In the genomic region with DNA sequence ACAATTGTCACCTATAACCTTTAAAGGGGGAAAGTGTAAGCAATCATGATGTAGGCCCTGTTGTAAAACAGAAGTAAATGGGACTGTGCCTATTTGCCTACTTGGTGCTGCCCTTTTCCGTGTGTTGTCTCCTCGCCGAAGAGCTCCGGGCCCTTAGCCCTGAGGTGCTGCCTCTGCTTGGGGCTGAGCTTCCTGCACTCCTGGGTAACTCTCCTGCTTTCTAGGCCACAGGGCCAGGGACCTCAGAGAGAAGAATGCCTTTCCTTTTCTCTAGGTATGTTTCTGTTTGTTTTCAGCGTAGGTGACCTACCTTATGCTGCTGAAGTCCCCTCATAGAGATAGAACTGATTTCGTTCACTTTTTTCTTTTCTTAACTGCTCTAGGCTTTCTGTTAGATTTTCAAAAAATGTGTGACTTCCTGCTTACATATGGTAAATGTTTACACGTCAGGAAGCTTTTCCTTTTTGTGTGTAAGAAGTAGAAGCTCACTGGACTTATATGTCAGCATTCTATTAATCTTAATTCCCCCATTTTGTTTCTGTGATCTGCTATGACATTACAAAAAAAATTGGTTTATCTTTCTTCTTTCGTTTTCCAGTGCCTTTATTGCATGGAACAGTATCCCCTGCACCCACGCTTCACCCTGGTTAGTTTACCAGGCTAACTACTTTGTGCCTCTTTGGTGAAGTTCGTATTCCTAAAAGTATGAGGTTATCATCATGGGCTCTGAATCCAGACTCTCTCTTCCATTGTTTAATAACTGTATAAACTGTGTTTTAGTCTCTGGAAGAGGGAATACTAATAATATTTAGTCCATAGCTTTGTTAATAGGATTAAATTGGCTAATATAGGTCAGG, we compare ENCODE assay signal across 12 cellular contexts.
DNase-seq lines count a peak whose midpoint lies in the region; ATAC-seq lines count a peak whose summit lies in the region.
"Had no signal": no experiment of that assay in that cellular context is flagged by ENCODE, and none has a peak within 500 bp of the region (broad histone marks: within the 10 kb centered on the region; RNA-seq: fewer than 3 reads in every experiment).

No MANE protein-coding gene starts in this region.

- H2BK5ac ChIP-seq in trophoblast cell (ENCODE audit: low read depth, low read length, poor library complexity) = no peak overlapping the region

- no peaks in the 10 kb centered on the region for H3K27me3 ChIP-seq in trophoblast cell (ENCODE audit: insufficient read depth, low read length)

- H3K18ac ChIP-seq in trophoblast cell (ENCODE audit: low read length) = no peak overlapping the region

- no peak for DNase-seq in activated CD4-positive, alpha-beta T cell treated with anti-CD3 and anti-CD28 coated beads, Interleukin-2, amount 10 ng/mL, durations not matched to agents 7 days and 5 days
- no peak for DNase-seq in activated CD4-positive, alpha-beta T cell treated with anti-CD3 and anti-CD28 coated beads for 48 hours
- no peak for DNase-seq in activated CD8-positive, alpha-beta T cell treated with anti-CD3 and anti-CD28 coated beads, Interleukin-2, amount 10 ng/mL, durations not matched to agents 7 days and 5 days
- DNase-seq in islet precursor cell (peak; percentile 70), trophoblast cell (peak; percentile 2 to 35), COLO668 (lab: John Stamatoyannopoulos, UW; ENCODE audit: unreplicated experiment) (no peak), NCI-H345 treated with DMSO at 0.1 percent for 48 hours (lab: John Stamatoyannopoulos, UW; ENCODE audit: unreplicated experiment) (no peak), middle frontal gyrus (ENCODE audit: extremely low spot score, low spot score) (no peak)
- DNase-seq: NCI-H2227 treated with DMSO at 0.1 percent for 48 hours; occipital lobe; stimulated activated CD4-positive, alpha-beta T cell treated with anti-CD3 and anti-CD28 coated beads, Interleukin-15, amount 100 ng/mL, for 24 hours had no signal

- H3K36me3 ChIP-seq in trophoblast cell (ENCODE audit: control insufficient read depth in 1 of 2, insufficient read depth in 2 of 2, low read length in 2 of 2) = no peaks in the 10 kb centered on the region

- no peak overlapping the region for H4K91ac ChIP-seq in trophoblast cell (ENCODE audit: low read depth, low read length)

- H2BK12ac ChIP-seq in trophoblast cell (ENCODE audit: low read length) = no peak overlapping the region

- no peaks in the 10 kb centered on the region for H3K79me1 ChIP-seq in trophoblast cell (ENCODE audit: low read length)

- POLR2A ChIA-PET in activated CD4-positive, alpha-beta T cell treated with anti-CD3 and anti-CD28 coated beads, Interleukin-2, amount 10 ng/mL, durations not matched to agents 7 days and 5 days (lab: Charles Lee) = no interaction called here
- POLR2A ChIA-PET in activated CD8-positive, alpha-beta T cell treated with anti-CD3 and anti-CD28 coated beads, Interleukin-2, amount 10 ng/mL, durations not matched to agents 7 days and 5 days (lab: Charles Lee) = no interaction called here

- CTCF ChIA-PET in activated CD4-positive, alpha-beta T cell treated with anti-CD3 and anti-CD28 coated beads, Interleukin-2, amount 10 ng/mL, durations not matched to agents 7 days and 5 days (lab: Charles Lee) = interaction anchor here (0.9 to 1.3 kb wide), 3 partner anchors 95 to 597 kb away, joined by 3 to 5 read pairs (median 3); no protein-coding TSS in a partner anchor
- CTCF ChIA-PET in activated CD8-positive, alpha-beta T cell treated with anti-CD3 and anti-CD28 coated beads, Interleukin-2, amount 10 ng/mL, durations not matched to agents 7 days and 5 days (lab: Charles Lee) = no interaction called here

- peak overlapping the region; percentile 1 for H3K4me2 ChIP-seq in trophoblast cell (ENCODE audit: low read length)

- peaks cover 10% of the 10 kb centered on the region for H3K4me1 Mint-ChIP-seq in activated CD4-positive, alpha-beta T cell treated with anti-CD3 and anti-CD28 coated beads, Interleukin-2, amount 10 ng/mL, durations not matched to agents 7 days and 5 days
- peaks cover 2% of the 10 kb centered on the region for H3K4me1 Mint-ChIP-seq in activated CD8-positive, alpha-beta T cell treated with anti-CD3 and anti-CD28 coated beads, Interleukin-2, amount 10 ng/mL, durations not matched to agents 7 days and 5 days (ENCODE audit: low read depth)

- H2AK5ac ChIP-seq in trophoblast cell (ENCODE audit: low read length) = no peak overlapping the region

- no peaks in the 10 kb centered on the region for H3K36me3 Mint-ChIP-seq in activated CD4-positive, alpha-beta T cell treated with anti-CD3 and anti-CD28 coated beads, Interleukin-2, amount 10 ng/mL, durations not matched to agents 7 days and 5 days (ENCODE audit: low read depth)
- no peaks in the 10 kb centered on the region for H3K36me3 Mint-ChIP-seq in activated CD8-positive, alpha-beta T cell treated with anti-CD3 and anti-CD28 coated beads, Interleukin-2, amount 10 ng/mL, durations not matched to agents 7 days and 5 days (ENCODE audit: low read depth)
- H3K36me3 Mint-ChIP-seq: activated naive CD8-positive, alpha-beta T cell had no signal

- no peak for ATAC-seq in activated CD8-positive, alpha-beta T cell treated with anti-CD3 and anti-CD28 coated beads, Interleukin-2, amount 10 ng/mL, durations not matched to agents 7 days and 5 days

- peaks cover 8% of the 10 kb centered on the region for H3K79me2 ChIP-seq in trophoblast cell (ENCODE audit: control insufficient read depth, insufficient read depth, low read length, poor library complexity)

- peaks cover 7% of the 10 kb centered on the region for H3K9me3 Mint-ChIP-seq in activated CD4-positive, alpha-beta T cell treated with anti-CD3 and anti-CD28 coated beads, Interleukin-2, amount 10 ng/mL, durations not matched to agents 7 days and 5 days
- H3K9me3 Mint-ChIP-seq in activated CD8-positive, alpha-beta T cell treated with anti-CD3 and anti-CD28 coated beads, Interleukin-2, amount 10 ng/mL, durations not matched to agents 7 days and 5 days (ENCODE audit: insufficient read depth) = no peaks in the 10 kb centered on the region

- H3K4me3 Mint-ChIP-seq in activated CD4-positive, alpha-beta T cell treated with anti-CD3 and anti-CD28 coated beads, Interleukin-2, amount 10 ng/mL, durations not matched to agents 7 days and 5 days = peak overlapping the region; percentile 26
- no peak overlapping the region for H3K4me3 Mint-ChIP-seq in activated CD8-positive, alpha-beta T cell treated with anti-CD3 and anti-CD28 coated beads, Interleukin-2, amount 10 ng/mL, durations not matched to agents 7 days and 5 days
- H3K4me3 Mint-ChIP-seq: activated naive CD8-positive, alpha-beta T cell had no signal

- no peak overlapping the region for H3K9ac ChIP-seq in trophoblast cell (ENCODE audit: low read length)

- H4K8ac ChIP-seq in trophoblast cell (ENCODE audit: low read depth, low read length) = no peak overlapping the region

- H3K9me3 ChIP-seq in trophoblast cell (ENCODE audit: insufficient read depth, low read depth, low read length) = no peaks in the 10 kb centered on the region

- H4K12ac ChIP-seq in trophoblast cell (ENCODE audit: low read depth, low read length) = no peak overlapping the region

- no CpG with 5 or more reads among the region's 10 CpGs for WGBS in trophoblast cell (ENCODE audit: extremely low coverage, insufficient coverage, insufficient read length)

- H3K4ac ChIP-seq in trophoblast cell (ENCODE audit: low read depth, low read length) = no peak overlapping the region

- H3K27ac Mint-ChIP-seq in activated CD4-positive, alpha-beta T cell treated with anti-CD3 and anti-CD28 coated beads, Interleukin-2, amount 10 ng/mL, durations not matched to agents 7 days and 5 days = peak overlapping the region; percentile 79
- H3K27ac Mint-ChIP-seq in activated CD8-positive, alpha-beta T cell treated with anti-CD3 and anti-CD28 coated beads, Interleukin-2, amount 10 ng/mL, durations not matched to agents 7 days and 5 days = peak overlapping the region; percentile 72
- H3K27ac Mint-ChIP-seq: activated naive CD8-positive, alpha-beta T cell had no signal

- H2AFZ ChIP-seq in trophoblast cell (ENCODE audit: insufficient read depth, low read length, poor library complexity) = no peak overlapping the region

- H3K27me3 Mint-ChIP-seq in activated CD4-positive, alpha-beta T cell treated with anti-CD3 and anti-CD28 coated beads, Interleukin-2, amount 10 ng/mL, durations not matched to agents 7 days and 5 days = no peaks in the 10 kb centered on the region
- H3K27me3 Mint-ChIP-seq in activated CD8-positive, alpha-beta T cell treated with anti-CD3 and anti-CD28 coated beads, Interleukin-2, amount 10 ng/mL, durations not matched to agents 7 days and 5 days (ENCODE audit: low read depth) = no peaks in the 10 kb centered on the region
- H3K27me3 Mint-ChIP-seq: activated naive CD8-positive, alpha-beta T cell had no signal

- no peak overlapping the region for H3K23ac ChIP-seq in trophoblast cell (ENCODE audit: low read length)

- no peak overlapping the region for H3K14ac ChIP-seq in trophoblast cell (ENCODE audit: low read length)

- H3K4me1 ChIP-seq in trophoblast cell (ENCODE audit: control insufficient read depth in 1 of 2, insufficient read depth in 2 of 2, low read length in 2 of 2) = no peaks in the 10 kb centered on the region

- no peak overlapping the region for H2BK120ac ChIP-seq in trophoblast cell (ENCODE audit: insufficient read depth, low read length, poor library complexity)

- peak overlapping the region; percentile 11 for H3K27ac ChIP-seq in trophoblast cell (ENCODE audit: low read depth, low read length)

- no peak overlapping the region for H3K4me3 ChIP-seq in trophoblast cell (ENCODE audit: low read depth, low read length)

Comparison
In these comparisons a context has a peak if more than half of its experiments do, and no peak if none do; other contexts are left out.
1. DNase-seq: peak in islet precursor cell (single experiment) and trophoblast cell (2 of 2); none in activated CD4-positive, alpha-beta T cell treated with anti-CD3 and anti-CD28 coated beads, Interleukin-2, amount 10 ng/mL, durations not matched to agents 7 days and 5 days (single experiment), activated CD4-positive, alpha-beta T cell treated with anti-CD3 and anti-CD28 coated beads for 48 hours (single experiment), activated CD8-positive, alpha-beta T cell treated with anti-CD3 and anti-CD28 coated beads, Interleukin-2, amount 10 ng/mL, durations not matched to agents 7 days and 5 days (single experiment), COLO668 (single experiment), NCI-H345 treated with DMSO at 0.1 percent for 48 hours (single experiment) and middle frontal gyrus (single experiment).